9 cellular contexts compared by ENCODE assay signal in the genomic region with DNA sequence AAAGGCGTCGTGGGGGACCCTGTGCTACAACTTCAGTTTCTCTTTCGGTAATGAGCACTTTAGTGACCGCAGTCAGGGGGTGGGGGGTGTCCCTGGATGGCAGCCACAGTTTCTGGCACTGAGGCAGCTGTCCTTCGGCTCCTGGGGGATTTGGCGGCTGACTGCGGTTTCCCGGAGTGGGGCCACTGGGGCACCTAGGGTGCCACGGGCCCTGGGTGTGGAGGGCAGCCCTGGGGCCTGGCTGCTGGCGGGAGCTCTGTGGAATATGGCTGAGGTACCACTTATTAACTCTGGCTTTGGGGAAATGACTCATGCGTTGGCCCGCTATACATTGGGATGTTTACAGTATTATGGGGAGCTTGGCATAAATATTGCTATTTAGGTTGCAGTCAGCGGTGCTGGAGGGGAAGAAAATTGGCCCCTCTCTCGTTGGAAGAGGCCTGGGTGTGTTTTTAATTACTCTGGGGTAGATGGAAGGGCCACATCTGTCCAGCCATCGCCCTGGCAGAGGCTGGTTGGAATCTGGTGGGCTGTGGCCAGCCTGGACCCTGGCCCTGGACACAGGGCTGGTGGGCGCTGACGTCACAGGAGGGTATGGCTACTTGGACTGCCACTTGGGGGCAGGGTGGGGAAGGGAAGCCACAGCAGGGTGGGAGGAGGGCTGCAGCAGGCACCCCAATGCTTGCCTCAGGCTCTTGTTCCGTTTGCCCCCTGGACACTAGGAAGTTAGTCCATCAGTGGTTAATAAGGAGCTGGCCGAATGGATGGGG. TPM values are rescaled to one million over a fixed set of nuclear protein-coding genes. Genes with fewer than 3 reads are reported as not detected.
DNase-seq lines count a peak whose midpoint lies in the region; ATAC-seq and TF ChIP-seq lines count a peak whose summit lies in the region.
"Had no signal": no experiment of that assay in that cellular context is flagged by ENCODE, and none has a peak within 500 bp of the region (broad histone marks: within the 10 kb centered on the region; RNA-seq: fewer than 3 reads in every experiment).

No MANE protein-coding gene starts in this region.

- H3K4me1 Mint-ChIP-seq in effector memory CD8-positive, alpha-beta T cell (ENCODE audit: low read depth in 2 of 2): peaks cover 0 to 5% of the 10 kb centered on the region in 2 donors

- H4K20me1 ChIP-seq in OCI-LY7 (ENCODE audit: insufficient read depth, low read length): no peaks in the 10 kb centered on the region

- no peak for TF ChIP-seq CTCF in OCI-LY7 (conservative IDR thresholded peaks at IDR 0.05; ENCODE audit: low read length)

- DNase-seq in activated CD4-positive, CD25-positive, alpha-beta regulatory T cell treated with anti-CD3 and anti-CD28 coated beads, Interleukin-2, amount 50 U/mL, for 72 hours: no peak
- DNase-seq in OCI-LY7 (ENCODE audit: low spot score) (no peak), NK-92 (lab: John Stamatoyannopoulos, UW; ENCODE audit: unreplicated experiment) (no peak)
- DNase-seq in effector memory CD8-positive, alpha-beta T cell: no peak
- peak; percentile 27 for DNase-seq in stimulated activated CD4-positive, alpha-beta T cell treated with anti-CD3 and anti-CD28 coated beads, Interleukin-4, amount 100 ng/mL, for 1 hour
- DNase-seq: NCI-H1417 treated with DMSO at 0.1 percent for 48 hours had no signal

- H3K27ac ChIP-seq in OCI-LY7 (ENCODE audit: low read depth, low read length, poor library complexity, severe bottlenecking): no peak overlapping the region

- H3K4me2 ChIP-seq in OCI-LY7 (ENCODE audit: low read length): 0 out of 2 replicates have a peak overlapping the region, but pooled peaks have one; percentile 2

- no TSS peak for BruUV-seq in OCI-LY7 (replicated peaks; lab: Mats Ljungman, UMichigan)

- H3K79me2 ChIP-seq in OCI-LY7 (ENCODE audit: insufficient read depth, low read depth, low read length): no peaks in the 10 kb centered on the region

- POLR2A ChIA-PET in OCI-LY7 (lab: Charles Lee): interaction anchor here (1.4 kb wide), 1 partner anchor 17 kb away, joined by 4 read pairs; no protein-coding TSS in a partner anchor

- no peaks in the 10 kb centered on the region for H3K4me1 ChIP-seq in OCI-LY7 (ENCODE audit: insufficient read depth, low read length, poor library complexity, severe bottlenecking)

- H3K4me3 Mint-ChIP-seq in effector memory CD8-positive, alpha-beta T cell: peak overlapping the region; percentile 59 to 61

- no peaks in the 10 kb centered on the region for H3K9me3 ChIP-seq in OCI-LY7 (ENCODE audit: low read length)

- intact Hi-C loops in OCI-LY7 (cut with micrococcal nuclease; ENCODE audit: unreplicated experiment): no loop called here

- H3K27ac Mint-ChIP-seq in effector memory CD8-positive, alpha-beta T cell: no peak overlapping the region

- H3K9me2 ChIP-seq in OCI-LY7 (ENCODE audit: insufficient read depth, low read length): no peaks in the 10 kb centered on the region

- H3K4me3 ChIP-seq in OCI-LY7 (ENCODE audit: low read depth, low read length, poor library complexity, severe bottlenecking): no peak overlapping the region

- no peaks in the 10 kb centered on the region for H3K36me3 Mint-ChIP-seq in effector memory CD8-positive, alpha-beta T cell (ENCODE audit: insufficient read depth)

- H3K27me3 Mint-ChIP-seq in effector memory CD8-positive, alpha-beta T cell: peaks cover 61 to 79% of the 10 kb centered on the region in 2 donors

- no peak overlapping the region for H2AFZ ChIP-seq in OCI-LY7 (ENCODE audit: low read length)

- CTCF ChIA-PET in OCI-LY7 (lab: Charles Lee; ENCODE audit: unreplicated experiment): no interaction called here

- ATAC-seq in activated CD4-positive, CD25-positive, alpha-beta regulatory T cell treated with anti-CD3 and anti-CD28 coated beads, Interleukin-2, amount 50 U/mL, for 24 hours: peak; percentile 37 to 41
- ATAC-seq in effector memory CD8-positive, alpha-beta T cell (replicated peaks): no peak
- no peak for ATAC-seq in HG03457 (IDR thresholded peaks at IDR 0.05; ENCODE audit: unreplicated experiment)
- ATAC-seq in HG02759 (IDR thresholded peaks at IDR 0.05; ENCODE audit: unreplicated experiment): no peak

- H3K9me3 Mint-ChIP-seq in effector memory CD8-positive, alpha-beta T cell: no peaks in the 10 kb centered on the region

- no peaks in the 10 kb centered on the region for H3K36me3 ChIP-seq in OCI-LY7 (ENCODE audit: insufficient read depth, low read length)

RNA-seq across cellular contexts. Expression of a gene that starts 2.0 kb away (rescaled TPM):
- 0.62 TPM in 1 of 2 replicates, not detected in the other for total RNA-seq in OCI-LY7 (2014; rRNA removed; shearing (Covaris generic))
- 0.53 and 0.59 TPM in 2 replicates for total RNA-seq in OCI-LY7 (2022)

RNA-seq across cellular contexts. Expression of a gene that starts 59.7 kb away (rescaled TPM):
- not detected in 2 replicates for total RNA-seq in OCI-LY7 (2014; rRNA removed; shearing (Covaris generic))
- not detected in 2 replicates for total RNA-seq in OCI-LY7 (2022)

Comparison
In these comparisons a context has a peak if more than half of its experiments do, and no peak if none do; other contexts are left out.
1. ATAC-seq: peak in activated CD4-positive, CD25-positive, alpha-beta regulatory T cell treated with anti-CD3 and anti-CD28 coated beads, Interleukin-2, amount 50 U/mL, for 24 hours (2 of 2); none in effector memory CD8-positive, alpha-beta T cell (single experiment), HG03457 (single experiment) and HG02759 (single experiment).